ENCODE assay signal across 1 cellular context in the genomic region with DNA sequence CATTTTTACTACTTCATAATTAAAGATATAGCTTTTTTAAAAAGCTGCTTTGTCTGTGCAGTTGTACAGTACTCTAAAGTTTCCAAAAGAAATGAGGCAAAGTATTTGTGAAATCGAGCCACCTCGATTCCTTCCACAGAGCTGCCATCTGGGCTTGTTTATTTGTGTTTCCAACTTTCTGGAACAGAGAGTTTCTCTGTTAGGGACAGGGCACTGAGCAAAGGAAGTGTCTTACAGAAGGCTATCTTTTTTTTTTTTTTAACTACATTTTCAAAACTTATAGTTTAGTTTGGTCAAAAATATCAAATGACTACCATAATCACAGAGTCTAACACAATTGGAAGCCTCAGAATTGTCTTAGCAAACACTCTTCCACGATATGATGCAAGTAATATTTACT.
TF ChIP-seq lines count a peak whose summit lies in the region.

No MANE protein-coding gene starts in this region.

TF ChIP-seq in HepG2, 621 proteins besides CTCF, POLR2A, EP300 and RAD21:
- TF ChIP-seq ZNF569 (CRISPR knock-in tag; IDR thresholded peaks at IDR 0.05; ENCODE audit: borderline replicate concordance) (no peak), SMARCC2 (IDR thresholded peaks at IDR 0.05) (no peak), ZNF274 (CRISPR knock-in tag; IDR thresholded peaks at IDR 0.05) (no peak), SUZ12 (IDR thresholded peaks at IDR 0.05; ENCODE audit: low read depth, low read length) (no peak), USF2 (IDR thresholded peaks at IDR 0.05; ENCODE audit: low read depth, low read length) (no peak), USF2 (CRISPR knock-in tag; IDR thresholded peaks at IDR 0.05; ENCODE audit: borderline replicate concordance) (no peak), ZNF160 (CRISPR knock-in tag; IDR thresholded peaks at IDR 0.05) (no peak), ZBTB42 (CRISPR knock-in tag; IDR thresholded peaks at IDR 0.05) (no peak), ZNF496 (CRISPR knock-in tag; IDR thresholded peaks at IDR 0.05; ENCODE audit: insufficient replicate concordance) (no peak), GPN1 (CRISPR knock-in tag; IDR thresholded peaks at IDR 0.05; ENCODE audit: borderline replicate concordance) (no peak), AHR (CRISPR knock-in tag; IDR thresholded peaks at IDR 0.05) (no peak), LCORL (IDR thresholded peaks at IDR 0.05) (no peak), LCORL (CRISPR knock-in tag; IDR thresholded peaks at IDR 0.05) (no peak), ZNF607 (CRISPR knock-in tag; IDR thresholded peaks at IDR 0.05; ENCODE audit: borderline replicate concordance) (no peak)
